25 cellular contexts compared by ENCODE assay signal in genomic region chr14:90198541-90198940, GRCh38.
"Had no signal": no experiment of that assay in that cellular context is flagged by ENCODE, and none has a peak within 500 bp of the region (broad histone marks: within the 10 kb centered on the region; RNA-seq: fewer than 3 reads in every experiment).

No MANE protein-coding gene starts in this region.

- H3K9me3 ChIP-seq: neutrophil, pancreas, psoas muscle, right lobe of liver, tibial artery, transverse colon, upper lobe of right lung, uterus had no signal

- ATAC-seq: naive thymus-derived CD8-positive, alpha-beta T cell; natural killer cell treated with Interleukin-12 subunit alpha and Interleukin-12 subunit beta and Interleukin-15 and Interleukin-18, amount 100 ng/mL, for 72 hours; pancreas; psoas muscle; right cardiac atrium; right lobe of liver; stimulated activated memory B cell treated with anti-CD40 and anti-IgM and Interleukin-4, amounts not matched to agents 10 μg/mL and 1 μg/mL and 100 μg/mL, for 72 hours; upper lobe of right lung had no signal

- DNase-seq: naive B cell; naive thymus-derived CD8-positive, alpha-beta T cell; nephron progenitor cell; nucleus accumbens; pancreas; posterior cingulate gyrus; psoas muscle; right cardiac atrium; right lobe of liver; sigmoid colon; small intestine; stimulated activated CD4-positive, alpha-beta T cell treated with anti-CD3 and anti-CD28 coated beads, Interleukin-12 subunit alpha, Interleukin-12 subunit beta, amount 100 ng/mL, for 4 hours; stimulated activated CD4-positive, alpha-beta T cell treated with anti-CD3 and anti-CD28 coated beads, Interleukin-1b, Interleukin-23, amount 100 ng/mL, for 48 hours; stimulated activated CD4-positive, alpha-beta T cell treated with anti-CD3 and anti-CD28 coated beads, Interleukin-4, amount 100 ng/mL, for 1 hour; stimulated activated CD4-positive, alpha-beta T cell treated with anti-CD3 and anti-CD28 coated beads, Interleukin-4, amount 100 ng/mL, for 4 hours; stimulated activated CD8-positive, alpha-beta memory T cell treated with anti-CD3 and anti-CD28 coated beads, Interleukin-4, amount 100 ng/mL, for 48 hours; stimulated activated naive CD4-positive, alpha-beta T cell treated with Interleukin-2 at 50 U/mL for 16 hours; stomach; tibial artery; transverse colon; upper lobe of right lung; uterus had no signal

- H3K27me3 ChIP-seq: pancreas, right lobe of liver, upper lobe of right lung, uterus had no signal

- H3K4me3 ChIP-seq: pancreas, psoas muscle, right lobe of liver, sigmoid colon, stomach, tibial artery, transverse colon, upper lobe of right lung, uterus had no signal

- H3K27ac ChIP-seq: neutrophil, pancreas, psoas muscle, right lobe of liver, sigmoid colon, stomach, tibial artery, transverse colon, upper lobe of right lung, uterus had no signal

- H3K36me3 ChIP-seq: neutrophil, pancreas, right lobe of liver, sigmoid colon, stomach, tibial artery, transverse colon, upper lobe of right lung, uterus had no signal

- H3K4me1 ChIP-seq: pancreas, psoas muscle, right lobe of liver, sigmoid colon, stomach, tibial artery, transverse colon, upper lobe of right lung, uterus had no signal
